ENCODE assay signal across 12 cellular contexts in genomic region chr7:152699101-152699500, GRCh38. TPM values are rescaled to one million over a fixed set of nuclear protein-coding genes. Genes with fewer than 3 reads are reported as not detected.
DNase-seq lines count a peak whose midpoint lies in the region; ATAC-seq and TF ChIP-seq lines count a peak whose summit lies in the region.
"Had no signal": no experiment of that assay in that cellular context is flagged by ENCODE, and none has a peak within 500 bp of the region (broad histone marks: within the 10 kb centered on the region; RNA-seq: fewer than 3 reads in every experiment).

No MANE protein-coding gene starts in this region.

- in situ Hi-C loops in KBM-7 (cut with MboI; ENCODE audit: low pct_unique_long_range_greater_than_20kb, low sequenced_read_pairs) = no loop called here

- H3K27me3 ChIP-seq in PC-9 (ENCODE audit: insufficient read depth, low read depth) (no peaks in the 10 kb centered on the region), parathyroid adenoma (ENCODE audit: control insufficient read depth, insufficient read depth, low read length) (no peaks in the 10 kb centered on the region), tibial artery (no peaks in the 10 kb centered on the region)
- H3K27me3 ChIP-seq: SJSA1 had no signal

- POLR2A ChIA-PET in PC-9 (lab: Charles Lee; ENCODE audit: unreplicated experiment) = no interaction called here

- H3K36me3 ChIP-seq in PC-9 (ENCODE audit: low read depth) (no peaks in the 10 kb centered on the region), parathyroid adenoma (ENCODE audit: control insufficient read depth, insufficient read depth, low read length) (no peaks in the 10 kb centered on the region), tibial artery (no peaks in the 10 kb centered on the region)
- H3K36me3 ChIP-seq: SJSA1 had no signal

- no peaks in the 10 kb centered on the region; the same call in 1 of the 2 replicates for H3K9me2 ChIP-seq in PC-9 (ENCODE audit: insufficient read depth)

- ATAC-seq in HG03097 (IDR thresholded peaks at IDR 0.05; ENCODE audit: low FRiP score, unreplicated experiment) (no peak), GM21723 (IDR thresholded peaks at IDR 0.05; ENCODE audit: unreplicated experiment) (no peak)

- H3K79me2 ChIP-seq in PC-9 (ENCODE audit: low read depth) (no peaks in the 10 kb centered on the region), parathyroid adenoma (no peaks in the 10 kb centered on the region)

- intact Hi-C loops in PC-9 (cut with micrococcal nuclease; ENCODE audit: unreplicated experiment) = no loop called here
- intact Hi-C loops in tibial artery (cut with DNase I; ENCODE audit: low total_unique reads) = no loop called here

- TF ChIP-seq CTCF in C4-2B (conservative IDR thresholded peaks at IDR 0.05) (no peak), PC-9 (conservative IDR thresholded peaks at IDR 0.05) (no peak), parathyroid adenoma (IDR thresholded peaks at IDR 0.05) (no peak), tibial artery (IDR thresholded peaks at IDR 0.05) (no peak)

- H4K20me1 ChIP-seq in PC-9 (ENCODE audit: insufficient read depth) = no peaks in the 10 kb centered on the region

- H3K9me3 ChIP-seq in PC-9 (ENCODE audit: insufficient read depth, low read depth) = peaks cover 5% of the 10 kb centered on the region
- no peaks in the 10 kb centered on the region for H3K9me3 ChIP-seq in parathyroid adenoma (ENCODE audit: control insufficient read depth, low read length)
- no peaks in the 10 kb centered on the region for H3K9me3 ChIP-seq in tibial artery
- H3K9me3 ChIP-seq: SJSA1 had no signal

- H3K9ac ChIP-seq in parathyroid adenoma = no peak overlapping the region

- H3K27ac ChIP-seq in C4-2B (peak overlapping the region; percentile 65), PC-9 (no peak overlapping the region), parathyroid adenoma (peak overlapping the region; percentile 61), tibial artery (no peak overlapping the region)
- H3K27ac ChIP-seq: SJSA1 had no signal

- H3K4me3 ChIP-seq in PC-9 (no peak overlapping the region), parathyroid adenoma (ENCODE audit: low read depth, low read length) (no peak overlapping the region), tibial artery (no peak overlapping the region)
- H3K4me3 ChIP-seq: SJSA1 had no signal

- H2AFZ ChIP-seq in PC-9 (no peak overlapping the region), parathyroid adenoma (peak overlapping the region; percentile 74)

- peaks cover 4% of the 10 kb centered on the region; the same call in 1 of the 2 replicates for H3F3A ChIP-seq in PC-9 (ENCODE audit: insufficient read depth, low read depth)

- CTCF ChIA-PET in PC-9 (lab: Charles Lee) = no interaction called here

- H3K4me2 ChIP-seq in PC-9 (peak overlapping the region; percentile 9), parathyroid adenoma (ENCODE audit: low read length) (peak overlapping the region; percentile 39)

- peak; percentile 23 for DNase-seq in KBM-7
- DNase-seq in PC-9 = no peak
- DNase-seq in tibial artery = no peak
- DNase-seq: CD4-positive, alpha-beta memory T cell; H7; NCI-H1436; NCI-H345 had no signal

- BruUV-seq in PC-9 (replicated peaks; lab: Mats Ljungman, UMichigan) = no TSS peak

- H3K4me1 ChIP-seq in PC-9 (replicated peaks; ENCODE audit: insufficient read depth) (0 out of 2 replicates have a peak, but pooled peaks cover 4% of the 10 kb centered on the region), parathyroid adenoma (peaks cover 17% of the 10 kb centered on the region), tibial artery (no peaks in the 10 kb centered on the region)
- H3K4me1 ChIP-seq: SJSA1 had no signal

RNA-seq across cellular contexts. Expression of gene XRCC2, which starts 23.2 kb away (rescaled TPM):
- total RNA-seq in PC-9 (2021) = 21.2 and 25.0 TPM in 2 replicates

Comparison
In these comparisons a context has a peak if more than half of its experiments do, and no peak if none do; other contexts are left out.
1. H3K27ac ChIP-seq: peak in C4-2B (single experiment) and parathyroid adenoma (single experiment); none in PC-9 (single experiment) and tibial artery (0 of 2).